24 cellular contexts compared by ENCODE assay signal in the genomic region with DNA sequence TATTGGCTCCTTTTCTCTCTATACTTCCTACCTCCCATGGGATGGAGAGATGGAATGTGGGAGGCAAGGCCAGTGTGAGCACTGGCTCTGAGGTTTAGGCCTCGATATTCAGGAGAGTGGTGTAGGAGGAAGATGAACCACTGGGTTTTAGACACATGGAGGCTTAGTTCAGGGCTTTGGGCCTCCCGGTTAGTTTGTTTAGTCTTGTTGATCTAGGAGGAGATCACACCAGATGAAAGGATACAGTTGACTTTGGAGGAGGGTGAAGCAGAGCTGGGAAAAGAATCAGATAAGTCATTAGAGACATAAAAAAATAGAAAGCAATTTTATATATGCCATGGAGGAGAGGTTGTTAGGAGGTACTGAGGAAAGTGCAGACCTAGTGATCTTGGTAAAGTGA. TPM values are rescaled to one million over a fixed set of nuclear protein-coding genes. Genes with fewer than 3 reads are reported as not detected.
A peak's percentile ranks its signal among the peaks of the same experiment; 100 is the strongest.
DNase-seq lines count a peak whose midpoint lies in the region; ATAC-seq lines count a peak whose summit lies in the region.
"Had no signal": no experiment of that assay in that cellular context is flagged by ENCODE, and none has a peak within 500 bp of the region (broad histone marks: within the 10 kb centered on the region; RNA-seq: fewer than 3 reads in every experiment).

No MANE protein-coding gene starts in this region.

- no peaks in the 10 kb centered on the region for H3K4me1 ChIP-seq in CD4-positive, CD25-positive, alpha-beta regulatory T cell (ENCODE audit: control insufficient read depth, insufficient read depth, low read length, poor library complexity, severe bottlenecking)
- H3K4me1 ChIP-seq: A549 had no signal

- H3K9me3 Mint-ChIP-seq in CD4-positive, CD25-positive, alpha-beta regulatory T cell, result peaks cover 0 to 6% (median 0%) of the 10 kb centered on the region in 7 donors
- no peaks in the 10 kb centered on the region for H3K9me3 Mint-ChIP-seq in central memory CD8-positive, alpha-beta T cell
- H3K9me3 Mint-ChIP-seq: CD8-positive, alpha-beta memory T cell had no signal

- peaks cover 7 to 33% (median 24%) of the 10 kb centered on the region in 4 donors for H3K4me1 Mint-ChIP-seq in CD4-positive, CD25-positive, alpha-beta regulatory T cell
- H3K4me1 Mint-ChIP-seq in central memory CD8-positive, alpha-beta T cell, result peaks cover 15% of the 10 kb centered on the region

- H3K27ac ChIP-seq in CD4-positive, CD25-positive, alpha-beta regulatory T cell (ENCODE audit: insufficient read depth, low read length, poor library complexity, severe bottlenecking), result no peak overlapping the region
- H3K27ac ChIP-seq: A549, PC-9, SJCRH30 had no signal

- no peaks in the 10 kb centered on the region for H3K27me3 Mint-ChIP-seq in CD4-positive, CD25-positive, alpha-beta regulatory T cell
- H3K27me3 Mint-ChIP-seq in central memory CD8-positive, alpha-beta T cell, result no peaks in the 10 kb centered on the region
- H3K27me3 Mint-ChIP-seq: CD8-positive, alpha-beta memory T cell had no signal

- H3K36me3 Mint-ChIP-seq in CD4-positive, CD25-positive, alpha-beta regulatory T cell, result peaks cover 70% of the 10 kb centered on the region
- H3K36me3 Mint-ChIP-seq in central memory CD8-positive, alpha-beta T cell (ENCODE audit: insufficient read depth), result peaks cover 41% of the 10 kb centered on the region

- H3K4me3 ChIP-seq in CD4-positive, CD25-positive, alpha-beta regulatory T cell (ENCODE audit: low read depth, low read length), result no peak overlapping the region
- H3K4me3 ChIP-seq: A549, GM12878, PC-9, SJCRH30 had no signal

- DNase-seq in NCI-H82 (lab: John Stamatoyannopoulos, UW) (peak; percentile 41), NCI-H82 treated with DMSO at 0.1 percent for 48 hours (lab: John Stamatoyannopoulos, UW; ENCODE audit: unreplicated experiment) (no peak), DMS53 treated with DMSO at 0.1 percent for 48 hours (lab: John Stamatoyannopoulos, UW; ENCODE audit: unreplicated experiment) (peak; percentile 63), DMS 273 (lab: John Stamatoyannopoulos, UW; ENCODE audit: unreplicated experiment) (no peak)
- no peak for DNase-seq in CD4-positive, CD25-positive, alpha-beta regulatory T cell
- DNase-seq in central memory CD8-positive, alpha-beta T cell (ENCODE audit: low spot score in 2 of 2), result no peak
- DNase-seq: C1 segment of cervical spinal cord; CD8-positive, alpha-beta memory T cell; DMS79; EL; GDM1; NCI-H1092; NCI-H1417 treated with DMSO at 0.1 percent for 48 hours; NCI-H187 treated with DMSO at 0.1 percent for 48 hours; NCI-H345; NCI-H774; PC-9 had no signal

- no peak for ATAC-seq in CD4-positive, CD25-positive, alpha-beta regulatory T cell (ENCODE audit: low read depth in 2 of 2)
- ATAC-seq in central memory CD8-positive, alpha-beta T cell (replicated peaks; ENCODE audit: extremely low read depth, poor library complexity, severe bottlenecking), result no peak
- ATAC-seq in GM21515 (IDR thresholded peaks at IDR 0.05; ENCODE audit: unreplicated experiment), result no peak
- ATAC-seq: A549, GM12878, HCT116, Right ventricle myocardium inferior, SK-N-SH treated with all-trans-retinoic acid at 6 μM for 48 hours had no signal

- no peaks in the 10 kb centered on the region for H3K9me3 ChIP-seq in CD4-positive, CD25-positive, alpha-beta regulatory T cell (ENCODE audit: control insufficient read depth in 2 of 2, low read length in 2 of 2)
- H3K9me3 ChIP-seq: A549, SJCRH30 had no signal

- H3K27me3 ChIP-seq in CD4-positive, CD25-positive, alpha-beta regulatory T cell (ENCODE audit: control insufficient read depth, insufficient read depth, low read length), result no peaks in the 10 kb centered on the region
- H3K27me3 ChIP-seq: SJCRH30 had no signal

- no peak overlapping the region for H3K4me3 Mint-ChIP-seq in CD4-positive, CD25-positive, alpha-beta regulatory T cell
- H3K4me3 Mint-ChIP-seq in central memory CD8-positive, alpha-beta T cell, result no peak overlapping the region
- H3K4me3 Mint-ChIP-seq: CD8-positive, alpha-beta memory T cell had no signal

- peaks cover 65% of the 10 kb centered on the region for H3K36me3 ChIP-seq in CD4-positive, CD25-positive, alpha-beta regulatory T cell (ENCODE audit: control insufficient read depth, insufficient read depth, low read length)

- H3K27ac Mint-ChIP-seq in CD4-positive, CD25-positive, alpha-beta regulatory T cell, result peak overlapping the region in 2 of 3 donors; percentile 65 to 67
- H3K27ac Mint-ChIP-seq in central memory CD8-positive, alpha-beta T cell (ENCODE audit: low read depth), result peak overlapping the region; percentile 60

RNA-seq across cellular contexts. Expression of a gene that starts 30.9 kb away (rescaled TPM):
- total RNA-seq in CD4-positive, CD25-positive, alpha-beta regulatory T cell, result 96.0 TPM
- 100 to 1,000 TPM; 149 to 205 (median 183) TPM for polyA plus RNA-seq in CD4-positive, CD25-positive, alpha-beta regulatory T cell

Comparison
In these comparisons a context has a peak if more than half of its experiments do, and no peak if none do; other contexts are left out.
1. DNase-seq: peak in NCI-H82 (single experiment) and DMS53 treated with DMSO at 0.1 percent for 48 hours (single experiment); none in NCI-H82 treated with DMSO at 0.1 percent for 48 hours (single experiment), CD4-positive, CD25-positive, alpha-beta regulatory T cell (0 of 3), central memory CD8-positive, alpha-beta T cell (0 of 2) and DMS 273 (single experiment).